11 cellular contexts compared by ENCODE assay signal in genomic region chr2:36539631-36540030, GRCh38. TPM values are rescaled to one million over a fixed set of nuclear protein-coding genes. Genes with fewer than 3 reads are reported as not detected.
A peak's percentile ranks its signal among the peaks of the same experiment; 100 is the strongest.
DNase-seq lines count a peak whose midpoint lies in the region; ATAC-seq, FAIRE-seq and TF ChIP-seq lines count a peak whose summit lies in the region.
"Had no signal": no experiment of that assay in that cellular context is flagged by ENCODE, and none has a peak within 500 bp of the region (broad histone marks: within the 10 kb centered on the region; RNA-seq: fewer than 3 reads in every experiment).

No MANE protein-coding gene starts in this region.

- POLR2A ChIA-PET in AG04450 (lab: Yijun Ruan, JAX), result interaction anchor here (0.7 kb wide), 1 partner anchor 156 kb away, joined by 3 read pairs; no protein-coding TSS in a partner anchor
- POLR2A ChIA-PET in PC-3 (lab: Charles Lee; ENCODE audit: unreplicated experiment), result interaction anchor here (0.6 kb wide), 1 partner anchor 161 kb away, joined by 3 read pairs; no protein-coding TSS in a partner anchor

- H3K79me1 ChIP-seq in trophoblast cell (ENCODE audit: low read length), result no peaks in the 10 kb centered on the region

- no peak overlapping the region for H3K27ac Mint-ChIP-seq in activated naive CD4-positive, alpha-beta T cell treated with anti-CD3 and anti-CD28 coated beads, Interleukin-2, amount 50 U/mL, for 72 hours

- H3K4me1 ChIP-seq in PC-3 (ENCODE audit: insufficient read depth, low read length) (peaks cover 8% of the 10 kb centered on the region), trophoblast cell (ENCODE audit: control insufficient read depth in 1 of 2, insufficient read depth in 2 of 2, low read length in 2 of 2) (no peaks in the 10 kb centered on the region)
- H3K4me1 ChIP-seq: body of pancreas had no signal

- H3K4me3 ChIP-seq in AG04450 (ENCODE audit: low read depth, low read length) (no peak overlapping the region), PC-3 (ENCODE audit: low read length) (no peak overlapping the region), trophoblast cell (ENCODE audit: low read depth, low read length) (no peak overlapping the region)
- H3K4me3 ChIP-seq: body of pancreas, thyroid gland had no signal

- peaks cover 34% of the 10 kb centered on the region for H3K36me3 ChIP-seq in PC-3 (ENCODE audit: low read depth, low read length)
- H3K36me3 ChIP-seq in trophoblast cell (ENCODE audit: control insufficient read depth in 1 of 2, insufficient read depth in 2 of 2, low read length in 2 of 2), result peaks cover 27 to 54% of the 10 kb centered on the region in 2 experiments

- no peak overlapping the region for H4K8ac ChIP-seq in trophoblast cell (ENCODE audit: low read depth, low read length)

- H3K9me2 ChIP-seq in PC-3 (replicated peaks; ENCODE audit: low read length), result no peaks in the 10 kb centered on the region

- H3K27ac ChIP-seq in AG04450 (ENCODE audit: low read depth, low read length) (peak overlapping the region; percentile 34), PC-3 (ENCODE audit: low read length) (no peak overlapping the region), trophoblast cell (ENCODE audit: low read depth, low read length) (no peak overlapping the region)
- H3K27ac ChIP-seq: body of pancreas, thyroid gland had no signal

- no peak for TF ChIP-seq CTCF in AG04450 (IDR thresholded peaks at IDR 0.05; ENCODE audit: low read depth, low read length)
- TF ChIP-seq CTCF in PC-3 (conservative IDR thresholded peaks at IDR 0.05; ENCODE audit: low read depth, low read length), result no peak

- DNase-seq in AG04450 (ENCODE audit: low read depth, low spot score) (no peak), PC-3 (peak; percentile 61), frontal cortex (ENCODE audit: low spot score in 2 of 2) (no peak), trophoblast cell (no peak), mesenteric fat pad (ENCODE audit: low spot score) (no peak)
- DNase-seq in activated naive CD4-positive, alpha-beta T cell treated with anti-CD3 and anti-CD28 coated beads, Interleukin-2, amount 50 U/mL, for 72 hours (ENCODE audit: low spot score in 2 of 2), result no peak
- DNase-seq: body of pancreas, Kasumi-1, thyroid gland had no signal

- H3K4ac ChIP-seq in trophoblast cell (ENCODE audit: low read depth, low read length), result no peak overlapping the region

- H3K27me3 ChIP-seq in AG04450 (ENCODE audit: control insufficient read depth, insufficient read depth, low read length), result no peaks in the 10 kb centered on the region
- H3K27me3 ChIP-seq in PC-3 (ENCODE audit: low read length), result no peaks in the 10 kb centered on the region
- H3K27me3 ChIP-seq in trophoblast cell (ENCODE audit: insufficient read depth, low read length), result no peaks in the 10 kb centered on the region
- H3K27me3 ChIP-seq: body of pancreas, thyroid gland had no signal

- H3F3A ChIP-seq in PC-3 (ENCODE audit: low read length, unreplicated experiment), result no peaks in the 10 kb centered on the region

- no peak overlapping the region for H2AFZ ChIP-seq in PC-3 (ENCODE audit: low read length)
- H2AFZ ChIP-seq in trophoblast cell (ENCODE audit: insufficient read depth, low read length, poor library complexity), result no peak overlapping the region

- H3K14ac ChIP-seq in trophoblast cell (ENCODE audit: low read length), result no peak overlapping the region

- H3K79me2 ChIP-seq in PC-3 (ENCODE audit: low read length), result no peaks in the 10 kb centered on the region
- H3K79me2 ChIP-seq in trophoblast cell (ENCODE audit: control insufficient read depth, insufficient read depth, low read length, poor library complexity), result no peaks in the 10 kb centered on the region

- H3K36me3 Mint-ChIP-seq in activated naive CD4-positive, alpha-beta T cell treated with anti-CD3 and anti-CD28 coated beads, Interleukin-2, amount 50 U/mL, for 72 hours, result no peaks in the 10 kb centered on the region

- CTCF ChIA-PET in AG04450 (lab: Charles Lee), result no interaction called here
- CTCF ChIA-PET in PC-3 (lab: Charles Lee), result interaction anchor here (0.7 kb wide), 1 partner anchor 161 kb away, joined by 3 read pairs; no protein-coding TSS in a partner anchor

- H4K91ac ChIP-seq in trophoblast cell (ENCODE audit: low read depth, low read length), result no peak overlapping the region

- no peaks in the 10 kb centered on the region for H4K20me1 ChIP-seq in PC-3 (ENCODE audit: low read length)

- H3K23ac ChIP-seq in trophoblast cell (ENCODE audit: low read length), result no peak overlapping the region

- ATAC-seq in GM19372 (IDR thresholded peaks at IDR 0.05; ENCODE audit: low read depth, unreplicated experiment), result peak; percentile 74
- ATAC-seq in HG02943 (IDR thresholded peaks at IDR 0.05; ENCODE audit: low read depth, unreplicated experiment), result peak; percentile 65
- ATAC-seq in PC-3, result peak; percentile 25
- ATAC-seq in activated naive CD4-positive, alpha-beta T cell treated with anti-CD3 and anti-CD28 coated beads, Interleukin-2, amount 50 U/mL, for 72 hours, result no peak
- ATAC-seq: body of pancreas had no signal

- no TSS peak for BruUV-seq in PC-3 (replicated peaks; lab: Mats Ljungman, UMichigan)

- no peak overlapping the region for H2BK120ac ChIP-seq in trophoblast cell (ENCODE audit: insufficient read depth, low read length, poor library complexity)

- H3K4me2 ChIP-seq in PC-3 (ENCODE audit: low read length), result no peak overlapping the region
- no peak overlapping the region for H3K4me2 ChIP-seq in trophoblast cell (ENCODE audit: low read length)

- no peak overlapping the region for H2BK12ac ChIP-seq in trophoblast cell (ENCODE audit: low read length)

- H3K9me3 Mint-ChIP-seq in activated naive CD4-positive, alpha-beta T cell treated with anti-CD3 and anti-CD28 coated beads, Interleukin-2, amount 50 U/mL, for 72 hours, result no peaks in the 10 kb centered on the region

- H3K18ac ChIP-seq in trophoblast cell (ENCODE audit: low read length), result no peak overlapping the region

- H4K12ac ChIP-seq in trophoblast cell (ENCODE audit: low read depth, low read length), result no peak overlapping the region

- H3K9me3 ChIP-seq in AG04450 (ENCODE audit: control insufficient read depth, insufficient read depth, low read length) (no peaks in the 10 kb centered on the region), PC-3 (ENCODE audit: low read length) (no peaks in the 10 kb centered on the region), trophoblast cell (ENCODE audit: insufficient read depth, low read depth, low read length) (peaks cover 2% of the 10 kb centered on the region)
- H3K9me3 ChIP-seq: body of pancreas, thyroid gland had no signal

- H2AK5ac ChIP-seq in trophoblast cell (ENCODE audit: low read length), result no peak overlapping the region

- H2BK5ac ChIP-seq in trophoblast cell (ENCODE audit: low read depth, low read length, poor library complexity), result no peak overlapping the region

- intact Hi-C loops in PC-3 (cut with micrococcal nuclease), result no loop called here

- no CpG with 5 or more reads among the region's 7 CpGs for WGBS in trophoblast cell (ENCODE audit: extremely low coverage, insufficient coverage, insufficient read length)

- no peak overlapping the region for H3K9ac ChIP-seq in PC-3 (ENCODE audit: low read length)
- H3K9ac ChIP-seq in trophoblast cell (ENCODE audit: low read length), result no peak overlapping the region

- no peak for FAIRE-seq in frontal cortex (lab: Jason Lieb, UNC)

RNA-seq across cellular contexts. Expression of gene FEZ2, which starts 58.3 kb away (rescaled TPM):
- 67.5 and 87.5 TPM in 2 replicates for polyA plus RNA-seq in AG04450 (2011; rRNA removed)
- 14.1 and 29.1 TPM in 2 replicates for polyA minus RNA-seq in AG04450 (2011; rRNA and poly(A)+ RNA removed)
- total RNA-seq in PC-3 (2014; rRNA removed) (52.6 and 62.1 TPM in 2 replicates), frontal cortex (60.3 TPM), mesenteric fat pad (64.0 TPM)
- 85.6 and 85.8 TPM in 2 replicates for polyA plus RNA-seq in trophoblast cell (2013)
- 10 to 100 TPM in 1 of 2 donors, 1 to 10 TPM in 1; 8.2 to 14.9 TPM for total RNA-seq in activated naive CD4-positive, alpha-beta T cell treated with anti-CD3 and anti-CD28 coated beads, Interleukin-2, amount 50 U/mL, for 72 hours

Comparison
In these comparisons a context has a peak if more than half of its experiments do, and no peak if none do; other contexts are left out.
1. ATAC-seq: peak in GM19372 (single experiment), HG02943 (single experiment) and PC-3 (single experiment); none in activated naive CD4-positive, alpha-beta T cell treated with anti-CD3 and anti-CD28 coated beads, Interleukin-2, amount 50 U/mL, for 72 hours (0 of 2).